26 cellular contexts compared by ENCODE assay signal in genomic region chr13:25725104-25725503, GRCh38.
"Had no signal": no experiment of that assay in that cellular context is flagged by ENCODE, and none has a peak within 500 bp of the region (broad histone marks: within the 10 kb centered on the region; RNA-seq: fewer than 3 reads in every experiment).

No MANE protein-coding gene starts in this region.

- H3K36me3 ChIP-seq: adrenal gland, cardiac muscle cell, heart right ventricle, left lung, lower lobe of right lung had no signal

- H3K27me3 ChIP-seq: adrenal gland, body of pancreas, cardiac muscle cell, dorsolateral prefrontal cortex, left lung, testis had no signal

- H3K9me3 Mint-ChIP-seq: activated naive CD8-positive, alpha-beta T cell treated with anti-CD3 and anti-CD28 coated beads for 36 hours; natural killer cell had no signal

- H3K27ac ChIP-seq: adrenal gland, body of pancreas, cardiac muscle cell, coronary artery, dorsolateral prefrontal cortex, heart right ventricle, left lung, lower lobe of right lung, testis had no signal

- H3K9me3 ChIP-seq: adrenal gland, body of pancreas, heart right ventricle, lower lobe of right lung, testis had no signal

- H3K27ac Mint-ChIP-seq: activated naive CD8-positive, alpha-beta T cell treated with anti-CD3 and anti-CD28 coated beads for 36 hours; natural killer cell had no signal

- ATAC-seq: activated CD4-positive, CD25-positive, alpha-beta regulatory T cell treated with anti-CD3 and anti-CD28 coated beads, Interleukin-2, amount 50 U/mL, for 24 hours; body of pancreas; heart right ventricle; left lung; lower lobe of right lung; natural killer cell; right cardiac atrium had no signal

- DNase-seq: activated CD4-positive, alpha-beta T cell treated with anti-CD3 and anti-CD28 coated beads for 48 hours; activated CD4-positive, alpha-beta T cell treated with anti-CD3 and anti-CD28 coated beads, Interleukin-2, amount 50 U/mL, for 48 hours; activated CD8-positive, alpha-beta memory T cell treated with anti-CD3 and anti-CD28 coated beads for 24 hours; activated effector memory CD4-positive, alpha-beta T cell treated with Interleukin-2 at 50 U/mL for 16 hours; activated naive CD4-positive, alpha-beta T cell treated with Interleukin-2 at 50 U/mL for 16 hours; activated naive CD8-positive, alpha-beta T cell treated with anti-CD3 and anti-CD28 coated beads for 36 hours; adrenal gland; aorta; body of pancreas; cerebellar nuclear complex; dorsolateral prefrontal cortex; effector memory CD4-positive, alpha-beta T cell; heart right ventricle; left lung; lower lobe of right lung; mesenchymal stem cell; natural killer cell; posterior cingulate gyrus; right cardiac atrium; stimulated activated CD4-positive, alpha-beta T cell treated with anti-CD3 and anti-CD28 coated beads, Interleukin-15, amount 100 ng/mL, for 24 hours; stimulated activated CD4-positive, alpha-beta T cell treated with anti-CD3 and anti-CD28 coated beads, Interleukin-2, amount 100 ng/mL, for 24 hours; stimulated activated naive CD4-positive, alpha-beta T cell treated with Interleukin-2 at 50 U/mL for 16 hours; testis had no signal

- H3K4me3 Mint-ChIP-seq: activated naive CD8-positive, alpha-beta T cell treated with anti-CD3 and anti-CD28 coated beads for 36 hours; natural killer cell had no signal

- H3K36me3 Mint-ChIP-seq: activated naive CD8-positive, alpha-beta T cell treated with anti-CD3 and anti-CD28 coated beads for 36 hours; natural killer cell had no signal

- H3K4me1 ChIP-seq: adrenal gland, heart right ventricle, left lung, lower lobe of right lung, testis had no signal

- H3K4me1 Mint-ChIP-seq: activated naive CD8-positive, alpha-beta T cell treated with anti-CD3 and anti-CD28 coated beads for 36 hours had no signal

- H3K4me3 ChIP-seq: adrenal gland, body of pancreas, cardiac muscle cell, coronary artery, dorsolateral prefrontal cortex, heart right ventricle, left lung, lower lobe of right lung, testis had no signal
